Comparison of ENCODE assay signal across 28 cellular contexts in the genomic region with DNA sequence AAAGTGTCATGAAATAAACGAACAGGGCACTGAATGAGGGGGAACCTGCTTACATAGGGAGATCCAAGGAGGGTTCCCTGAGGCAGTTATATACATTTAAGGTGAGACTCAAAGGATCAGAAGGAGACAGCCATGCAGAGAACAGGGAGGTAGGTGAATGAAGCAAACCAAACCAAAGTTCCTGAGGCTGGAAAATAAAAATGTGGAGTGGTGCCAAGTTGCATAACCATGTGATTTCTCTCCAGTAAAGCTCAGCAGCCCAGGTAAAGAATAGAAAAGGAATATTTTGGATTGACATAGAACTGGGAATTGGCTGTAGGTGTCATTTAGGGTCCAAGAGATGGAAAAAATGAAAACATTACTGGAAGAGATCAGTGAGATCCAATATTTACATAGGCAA.
A peak's percentile ranks its signal among the peaks of the same experiment; 100 is the strongest.
DNase-seq lines count a peak whose midpoint lies in the region; ATAC-seq, FAIRE-seq and TF ChIP-seq lines count a peak whose summit lies in the region.
"Had no signal": no experiment of that assay in that cellular context is flagged by ENCODE, and none has a peak within 500 bp of the region (broad histone marks: within the 10 kb centered on the region; RNA-seq: fewer than 3 reads in every experiment).

No MANE protein-coding gene starts in this region.

- H2AFZ ChIP-seq in HepG2 (ENCODE audit: low read length): no peak overlapping the region
- no peak overlapping the region for H2AFZ ChIP-seq in H9 (ENCODE audit: low read length)

- no peak overlapping the region for H2BK120ac ChIP-seq in H9 (ENCODE audit: low read depth, low read length, poor library complexity, severe bottlenecking)

- in situ Hi-C loops in HepG2 (cut with HindIII; ENCODE audit: extremely low pct_ligation_motif_present, low pct_unique_long_range_greater_than_20kb): no loop called here

- peak in 1 of 3 donors; percentile 48 for DNase-seq in right lobe of liver
- no peak for DNase-seq in HepG2 (ENCODE audit: low spot score)
- no peak for DNase-seq in SJCRH30
- DNase-seq in epithelial cell of esophagus (ENCODE audit: low read depth): peak; percentile 24
- peak; percentile 48 for DNase-seq in small intestine
- no peak for DNase-seq in GM19240 (ENCODE audit: insufficient read length, low spot score)
- no peak for DNase-seq in H9
- DNase-seq: BE2C, Calu3, DMS79 treated with DMSO at 0.1 percent for 48 hours, GF-D8, GOT3, IMR-90, KG1, MM.1S, NCI-H1417 treated with DMSO at 0.1 percent for 48 hours, NCI-H1694 treated with DMSO at 0.1 percent for 48 hours, NCI-H2081 treated with DMSO at 0.1 percent for 48 hours, NCI-H2171 treated with DMSO at 0.1 percent for 48 hours, NCI-H446, NCI-H524 treated with DMSO at 0.1 percent for 48 hours, NCI-H82, SHP77 had no signal

- intact Hi-C loops in right lobe of liver (cut with DNase I) (no loop called here), HepG2 (cut with micrococcal nuclease; ENCODE audit: unreplicated experiment) (no loop called here)

- no peak for TF ChIP-seq RAD21 in HepG2 (CRISPR knock-in tag; IDR thresholded peaks at IDR 0.05)

- no peaks in the 10 kb centered on the region for H3K27me3 Mint-ChIP-seq in H9 (ENCODE audit: low read depth)

- no peak overlapping the region for H3K18ac ChIP-seq in H9 (ENCODE audit: insufficient read length, low read depth, low read length)

- TF ChIP-seq CTCF in right lobe of liver (IDR thresholded peaks at IDR 0.05) (no peak), HepG2 (CRISPR knock-in tag; IDR thresholded peaks at IDR 0.05) (no peak), epithelial cell of esophagus (IDR thresholded peaks at IDR 0.05; ENCODE audit: insufficient read depth, low read depth, low read length, missing control alignments) (no peak), H9 (conservative IDR thresholded peaks at IDR 0.05) (no peak)

- TF ChIP-seq EP300 in HepG2 (IDR thresholded peaks at IDR 0.05; ENCODE audit: low read depth in 2 of 2, low read length in 2 of 2) (no peak), HepG2 (CRISPR knock-in tag; IDR thresholded peaks at IDR 0.05; ENCODE audit: borderline replicate concordance) (no peak)

- H3K9me3 ChIP-seq in right lobe of liver (no peaks in the 10 kb centered on the region), HepG2 (ENCODE audit: low read length) (no peaks in the 10 kb centered on the region), SJCRH30 (replicated peaks) (0 out of 2 replicates have a peak, but pooled peaks cover 5% of the 10 kb centered on the region), small intestine (ENCODE audit: control insufficient read depth, low read depth) (no peaks in the 10 kb centered on the region), H9 (ENCODE audit: control insufficient read depth, low read depth, low read length) (no peaks in the 10 kb centered on the region)
- H3K9me3 ChIP-seq: BE2C had no signal

- H3K4ac ChIP-seq in H9 (ENCODE audit: low read depth, low read length): no peak overlapping the region

- peaks cover 0 to 3% of the 10 kb centered on the region in 2 experiments; a peak in 2 of 5 replicates for H3K9me3 Mint-ChIP-seq in H9

- WGBS in right lobe of liver (ENCODE audit: insufficient coverage, low coverage, low lambda C conversion rate, missing lambda C conversion rate): 0% methylated on average over 1 of the region's 1 CpG
- WGBS in HepG2 (ENCODE audit: low lambda C conversion rate): 0% methylated on average over 1 of the region's 1 CpG
- WGBS in small intestine, 3 donors: 0% methylated on average over 1 of the region's 1 CpG
- WGBS in H9 (ENCODE audit: extremely low coverage, insufficient read length, low lambda C conversion rate): no CpG with 5 or more reads among the region's 1 CpG

- H3K4me2 ChIP-seq in HepG2 (ENCODE audit: low read depth, low read length) (no peak overlapping the region), H9 (ENCODE audit: insufficient read depth, insufficient read length, low read length) (no peak overlapping the region)

- H3K4me3 ChIP-seq in right lobe of liver (no peak overlapping the region), HepG2 (replicated peaks in 1 of 3; ENCODE audit: insufficient read depth in 1 of 3, low read depth in 2 of 3, low read length in 3 of 3) (no peak overlapping the region), SJCRH30 (no peak overlapping the region), epithelial cell of esophagus (ENCODE audit: low read length) (no peak overlapping the region), small intestine (ENCODE audit: low read depth in 1 of 2, low read length in 2 of 2) (no peak overlapping the region)

- H2AK5ac ChIP-seq in H9 (ENCODE audit: insufficient read length, low read length): no peak overlapping the region

- H4K20me1 ChIP-seq in HepG2 (ENCODE audit: insufficient read depth, low read length): no peaks in the 10 kb centered on the region
- H4K20me1 ChIP-seq in H9 (ENCODE audit: control insufficient read depth, insufficient read depth, insufficient read length): no peaks in the 10 kb centered on the region

- H3K4me3 Mint-ChIP-seq in H9: no peak overlapping the region

- H4K5ac ChIP-seq in H9 (ENCODE audit: insufficient read length, low read depth, low read length): no peak overlapping the region

- H3K27ac ChIP-seq in right lobe of liver: no peak overlapping the region
- H3K27ac ChIP-seq in HepG2 (ENCODE audit: extremely low read length, insufficient read depth, low read length): no peak overlapping the region
- H3K27ac ChIP-seq in SJCRH30: peak overlapping the region; percentile 22; the same call in 1 of the 2 replicates
- H3K27ac ChIP-seq in small intestine (ENCODE audit: low read depth in 1 of 2, low read length in 1 of 2): no peak overlapping the region
- no peak overlapping the region for H3K27ac ChIP-seq in H9 (ENCODE audit: insufficient read length, low read depth, low read length)
- H3K27ac ChIP-seq: RWPE1 had no signal

- H4K91ac ChIP-seq in H9 (ENCODE audit: insufficient read length, low read depth, low read length): no peak overlapping the region

- no peak overlapping the region for H3K14ac ChIP-seq in H9 (ENCODE audit: insufficient read depth, low read length)

- no TSS peak for BruUV-seq in HepG2 (replicated peaks; lab: Mats Ljungman, UMichigan)

- no peaks in the 10 kb centered on the region for H3K36me3 Mint-ChIP-seq in H9 (ENCODE audit: insufficient read depth in 1 of 3, low read depth in 3 of 3)

- H3K27ac Mint-ChIP-seq in H9: no peak overlapping the region

- H3K9ac ChIP-seq in HepG2 (ENCODE audit: insufficient read depth, low read depth, low read length) (no peak overlapping the region), H9 (ENCODE audit: extremely low read depth, insufficient read length, low read length) (no peak overlapping the region)

- no peaks in the 10 kb centered on the region for H3K4me1 ChIP-seq in right lobe of liver
- no peaks in the 10 kb centered on the region for H3K4me1 ChIP-seq in HepG2 (ENCODE audit: insufficient read depth, low read length)
- H3K4me1 ChIP-seq in SJCRH30: peaks cover 23% of the 10 kb centered on the region
- no peaks in the 10 kb centered on the region for H3K4me1 ChIP-seq in small intestine (ENCODE audit: control insufficient read depth in 2 of 2, insufficient read depth in 1 of 2, low read depth in 1 of 2, low read length in 1 of 2)
- H3K4me1 ChIP-seq in H9 (ENCODE audit: insufficient read depth, low read length): peaks cover 7% of the 10 kb centered on the region

- no peak overlapping the region for H3K23ac ChIP-seq in H9 (ENCODE audit: insufficient read length, low read depth, low read length)

- no peak overlapping the region for H2BK5ac ChIP-seq in H9 (ENCODE audit: insufficient read length, low read length)

- H3K27me3 ChIP-seq in right lobe of liver: no peaks in the 10 kb centered on the region
- no peaks in the 10 kb centered on the region; a peak in 1 of 5 replicates for H3K27me3 ChIP-seq in HepG2 (ENCODE audit: control insufficient read depth in 1 of 2, insufficient read depth in 2 of 2, low read length in 2 of 2)
- H3K27me3 ChIP-seq in SJCRH30: no peaks in the 10 kb centered on the region
- H3K27me3 ChIP-seq in small intestine (ENCODE audit: control insufficient read depth in 2 of 2, insufficient read depth in 2 of 2, low read length in 2 of 2): no peaks in the 10 kb centered on the region
- no peaks in the 10 kb centered on the region; the same call in 1 of the 2 replicates for H3K27me3 ChIP-seq in H9 (ENCODE audit: insufficient read depth, low read length)
- H3K27me3 ChIP-seq: BE2C had no signal

- ATAC-seq in right lobe of liver (peak; percentile 76 to 89 (median 81)), HepG2 (no peak), GM19324 (IDR thresholded peaks at IDR 0.05; ENCODE audit: low FRiP score, unreplicated experiment) (no peak)
- ATAC-seq: HCT116 had no signal

- H3K56ac ChIP-seq in H9 (ENCODE audit: insufficient read length, low read depth, low read length): no peak overlapping the region

- FAIRE-seq in HepG2 (lab: Jason Lieb, UNC): no peak
- FAIRE-seq in small intestine (lab: Jason Lieb, UNC): no peak
- FAIRE-seq: GM12892, GM19239 had no signal

- no peaks in the 10 kb centered on the region for H3K79me2 ChIP-seq in HepG2 (ENCODE audit: insufficient read depth, low read length)
- H3K79me2 ChIP-seq in H9 (ENCODE audit: insufficient read depth, low read length): no peaks in the 10 kb centered on the region

- peaks cover 10 to 19% of the 10 kb centered on the region in 2 experiments for H3K4me1 Mint-ChIP-seq in H9

- H3K36me3 ChIP-seq in right lobe of liver (no peaks in the 10 kb centered on the region), HepG2 (replicated peaks in 1 of 2; ENCODE audit: control insufficient read depth in 1 of 2, insufficient read depth in 2 of 2, low read length in 2 of 2) (no peaks in the 10 kb centered on the region), SJCRH30 (no peaks in the 10 kb centered on the region), small intestine (ENCODE audit: control insufficient read depth in 2 of 2, insufficient read depth in 2 of 2, low read length in 2 of 2) (no peaks in the 10 kb centered on the region)
- H3K36me3 ChIP-seq: BE2C had no signal

- H2BK15ac ChIP-seq in H9 (ENCODE audit: low read depth, low read length): no peak overlapping the region

- no peak overlapping the region for H3T11ph ChIP-seq in H9 (ENCODE audit: low read length)

- TF ChIP-seq POLR2A in right lobe of liver (IDR thresholded peaks at IDR 0.05) (no peak), HepG2 (IDR thresholded peaks at IDR 0.05; ENCODE audit: insufficient read depth in 1 of 2, low read depth in 2 of 2, low read length in 2 of 2) (no peak)

- H3K79me1 ChIP-seq in H9 (ENCODE audit: insufficient read depth, low read depth, low read length, poor library complexity, severe bottlenecking): no peaks in the 10 kb centered on the region

- POLR2A ChIA-PET in HepG2 (lab: Yijun Ruan, JAX): no interaction called here

- H2BK12ac ChIP-seq in H9 (ENCODE audit: insufficient read length, low read depth, low read length): no peak overlapping the region

- no peaks in the 10 kb centered on the region for H3K23me2 ChIP-seq in H9 (ENCODE audit: insufficient read length, low read depth, low read length, poor library complexity, severe bottlenecking)

- no peak overlapping the region for H4K8ac ChIP-seq in H9 (replicated peaks; ENCODE audit: insufficient read length, low read depth, low read length)

- CTCF ChIA-PET in HepG2 (lab: Yijun Ruan, JAX; ENCODE audit: low intra/inter-chr PET ratio, low total read pairs): no interaction called here

- H2BK20ac ChIP-seq in H9 (ENCODE audit: low read depth, low read length, poor library complexity, severe bottlenecking): no peak overlapping the region

Comparison
In these comparisons a context has a peak if more than half of its experiments do, and no peak if none do; other contexts are left out.
1. ATAC-seq: peak in right lobe of liver (4 of 4); none in HepG2 (single experiment) and GM19324 (single experiment).
2. DNase-seq: peak in epithelial cell of esophagus (single experiment) and small intestine (single experiment); none in HepG2 (single experiment), SJCRH30 (0 of 2), GM19240 (single experiment) and H9 (single experiment).